Comparison of ENCODE assay signal across 1 cellular context in genomic region chr14:93965287-93965821, GRCh38.
TF ChIP-seq lines count a peak whose summit lies in the region.

No MANE protein-coding gene starts in this region.

TF ChIP-seq in IMR-90, 13 proteins besides CTCF, POLR2A, EP300 and RAD21:
- peak; percentile 70 for TF ChIP-seq CEBPB (IDR thresholded peaks at IDR 0.05; ENCODE audit: low read depth, low read length)
- TF ChIP-seq ELK1 (IDR thresholded peaks at IDR 0.05; ENCODE audit: borderline replicate concordance, low read depth, low read length), result no peak
- no peak for TF ChIP-seq CHD1 (IDR thresholded peaks at IDR 0.05; ENCODE audit: low read depth, low read length)
- TF ChIP-seq USF2 (IDR thresholded peaks at IDR 0.05; ENCODE audit: low read depth, low read length), result peak; percentile 81
- no peak for TF ChIP-seq NFE2L2 (IDR thresholded peaks at IDR 0.05; ENCODE audit: low read depth, low read length)
- TF ChIP-seq FOS (IDR thresholded peaks at IDR 0.05; ENCODE audit: low read depth, low read length), result peak; percentile 46
- TF ChIP-seq RCOR1 (IDR thresholded peaks at IDR 0.05; ENCODE audit: insufficient replicate concordance, low read length), result peak; percentile 91
- no peak for TF ChIP-seq RFX5 (IDR thresholded peaks at IDR 0.05; ENCODE audit: low read depth, low read length)
- peak; percentile 75 for TF ChIP-seq BHLHE40 (IDR thresholded peaks at IDR 0.05; ENCODE audit: low read depth, low read length)
- no peak for TF ChIP-seq MAZ (IDR thresholded peaks at IDR 0.05; ENCODE audit: borderline replicate concordance, low read depth, low read length)
- TF ChIP-seq SMC3 (IDR thresholded peaks at IDR 0.05; ENCODE audit: low read depth, low read length), result no peak
- peak; percentile 12; the same call in 1 of the 2 replicates for TF ChIP-seq MAFK (IDR thresholded peaks at IDR 0.05; ENCODE audit: low read depth, low read length)
- no peak for TF ChIP-seq MXI1 (IDR thresholded peaks at IDR 0.05; ENCODE audit: borderline replicate concordance, low read depth, low read length)
